Comparison of ENCODE assay signal across 29 cellular contexts in the genomic region with DNA sequence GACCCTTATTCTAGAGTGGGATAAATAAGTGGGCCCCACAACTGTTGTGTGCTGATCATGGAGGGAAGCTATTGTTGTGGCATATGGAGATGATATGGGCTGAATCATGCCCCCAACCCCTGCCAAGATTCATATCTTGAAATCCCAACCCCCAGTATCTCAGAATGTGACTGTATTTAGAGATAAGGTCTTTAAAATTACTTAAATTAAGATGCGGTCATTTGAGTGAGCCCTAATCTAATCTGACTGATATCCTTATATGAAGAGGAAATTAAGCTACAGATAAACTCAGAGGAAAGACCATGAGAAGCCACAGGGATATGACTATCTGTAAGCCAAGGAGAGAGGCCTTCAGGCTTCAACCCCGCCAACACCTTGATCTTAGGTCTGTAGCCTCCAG.
"Had no signal": no experiment of that assay in that cellular context is flagged by ENCODE, and none has a peak within 500 bp of the region (broad histone marks: within the 10 kb centered on the region; RNA-seq: fewer than 3 reads in every experiment).

No MANE protein-coding gene starts in this region.

- H3K4me1 ChIP-seq: Peyer's patch, SJCRH30 had no signal

- H3K4me3 ChIP-seq: cardiac muscle cell, Peyer's patch, SJCRH30 had no signal

- H3K36me3 ChIP-seq: brain microvascular endothelial cell, cardiac muscle cell, Peyer's patch, SJCRH30 had no signal

- H3K9me3 ChIP-seq: Peyer's patch had no signal

- ATAC-seq: activated naive CD4-positive, alpha-beta T cell treated with anti-CD3 and anti-CD28 coated beads, Interleukin-2, amount 50 U/mL, for 72 hours; activated naive CD8-positive, alpha-beta T cell treated with anti-CD3 and anti-CD28 coated beads, Interleukin-2, amount 50 U/mL, for 24 hours; activated T-cell treated with anti-CD3 and anti-CD28 coated beads, Interleukin-2, amount 50 U/mL, for 4 hours had no signal

- DNase-seq: activated B cell treated with CpG ODN at 0.5 μM for 24 hours; activated CD4-positive, alpha-beta memory T cell treated with anti-CD3 and anti-CD28 coated beads for 36 hours; activated CD4-positive, alpha-beta T cell treated with anti-CD3 and anti-CD28 coated beads for 1 hour; activated CD4-positive, alpha-beta T cell treated with anti-CD3 and anti-CD28 coated beads, Interleukin-2, amount 10 ng/mL, durations not matched to agents 7 days and 5 days; activated CD8-positive, alpha-beta memory T cell treated with anti-CD3 and anti-CD28 coated beads for 24 hours; activated effector memory CD4-positive, alpha-beta T cell treated with anti-CD3 and anti-CD28 coated beads, Interleukin-2, amount 50 U/mL, for 16 hours; activated naive CD4-positive, alpha-beta T cell treated with Interleukin-2 at 50 U/mL for 16 hours; activated naive CD8-positive, alpha-beta T cell treated with anti-CD3 and anti-CD28 coated beads, Interleukin-2, amount 50 U/mL, for 24 hours; activated T-cell treated with anti-CD3 and anti-CD28 coated beads, Interleukin-2, amount 50 U/mL, for 4 hours; amygdala; brain microvascular endothelial cell; Kasumi-1; KBM-7; NCI-H146; NCI-H187 treated with DMSO at 0.1 percent for 48 hours; NCI-H2081 treated with DMSO at 0.1 percent for 48 hours; NCI-H226; NCI-H526; NCI-H774; NK-92 treated with Interleukin-12 subunit alpha and Interleukin-12 subunit beta, amount 100 ng/mL, for 24 hours; OCI-M1; Peyer's patch; Right ventricle myocardium superior; SJCRH30; T-helper 2 cell; T1000 had no signal

- H3K27me3 ChIP-seq: brain microvascular endothelial cell, cardiac muscle cell, Peyer's patch, SJCRH30 had no signal

- H3K27ac ChIP-seq: brain microvascular endothelial cell, cardiac muscle cell, Peyer's patch, RWPE1, SJCRH30 had no signal
